8 cellular contexts compared by ENCODE assay signal in the genomic region with DNA sequence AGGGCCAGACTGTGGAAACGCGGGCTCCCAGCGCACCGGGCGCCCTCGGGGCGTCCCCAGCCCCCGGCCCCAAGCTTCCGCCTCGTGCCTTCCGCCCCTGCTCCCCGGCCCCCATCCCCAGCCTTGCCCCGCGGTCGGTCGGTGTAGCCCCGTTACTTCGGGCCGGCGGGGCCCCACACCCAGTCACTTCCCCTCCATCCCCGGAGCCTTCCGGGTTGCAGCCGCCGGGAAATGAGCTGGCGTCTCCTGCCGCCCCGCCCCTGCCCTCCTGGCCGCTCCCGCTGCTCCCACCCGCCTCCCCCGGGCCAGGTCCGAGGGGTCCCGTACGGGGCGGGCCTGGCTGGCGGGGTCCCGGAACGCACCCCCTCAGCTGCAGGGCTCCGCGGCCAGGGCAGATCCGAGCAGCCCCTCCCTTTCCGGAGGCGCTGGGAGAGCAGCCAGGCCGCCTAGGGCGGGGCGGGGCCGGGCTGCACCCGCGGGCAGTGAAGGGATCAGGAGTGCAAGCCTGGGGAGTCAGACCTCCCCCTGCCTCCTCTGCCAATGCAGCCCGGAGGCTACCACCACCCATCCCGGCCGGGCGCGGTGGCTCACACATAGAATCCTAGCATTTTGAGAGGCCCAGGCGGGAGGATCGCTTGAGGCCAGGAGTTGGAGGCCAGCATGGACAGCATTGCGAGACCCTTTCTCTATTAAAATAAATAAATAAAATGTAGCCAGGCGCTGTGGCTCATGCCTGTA. TPM values are rescaled to one million over a fixed set of nuclear protein-coding genes. Genes with fewer than 3 reads are reported as not detected.
DNase-seq lines count a peak whose midpoint lies in the region; ATAC-seq, FAIRE-seq and TF ChIP-seq lines count a peak whose summit lies in the region.

No MANE protein-coding gene starts in this region.

- no peaks in the 10 kb centered on the region for H3K9me2 ChIP-seq in Karpas-422 (replicated peaks; ENCODE audit: insufficient read depth, low read length)

- H3K4me2 ChIP-seq in Karpas-422 (ENCODE audit: low read depth, low read length, poor library complexity, severe bottlenecking) (peak overlapping the region; percentile 98), K562 (ENCODE audit: insufficient read depth, low read length) (peak overlapping the region; percentile 81)

- FAIRE-seq in K562 (lab: Jason Lieb, UNC) = peak; percentile 19

- WGBS in K562 (ENCODE audit: insufficient coverage, low coverage, missing lambda C conversion rate) = 4% methylated on average over 27 of the region's 58 CpGs

- H3K27ac ChIP-seq in Karpas-422 (ENCODE audit: low read length) = peak overlapping the region; percentile 76
- peak overlapping the region; percentile 74; the same call in 2 of the 3 replicates for H3K27ac ChIP-seq in K562 (ENCODE audit: extremely low read depth, low read depth, low read length)

- no peaks in the 10 kb centered on the region for H4K20me1 ChIP-seq in Karpas-422 (ENCODE audit: insufficient read depth, low read depth, low read length)
- peaks cover 7% of the 10 kb centered on the region; the same call in 1 of the 2 replicates for H4K20me1 ChIP-seq in K562 (replicated peaks; ENCODE audit: control insufficient read depth, insufficient read depth, low read length)

- H3K9me1 ChIP-seq in K562 (ENCODE audit: control insufficient read depth, insufficient read depth, low read length) = no peaks in the 10 kb centered on the region

- H3K4me1 ChIP-seq in Karpas-422 (ENCODE audit: low read length) = peaks cover 41% of the 10 kb centered on the region
- H3K4me1 ChIP-seq in K562 (replicated peaks in 1 of 2; ENCODE audit: control insufficient read depth in 2 of 2, insufficient read depth in 2 of 2, low read length in 2 of 2) = peaks cover 24 to 60% of the 10 kb centered on the region in 2 experiments

- intact Hi-C loops in K562 (cut with micrococcal nuclease) (loop anchor here (2.0 kb wide), 1 partner anchor 34 kb away; a partner anchor contains a TSS), sciatic nerve (cut with DNase I) (loop anchor here (5.0 kb wide), 1 partner anchor 1297 kb away; a partner anchor contains a TSS)

- peaks cover 49% of the 10 kb centered on the region for H3K79me2 ChIP-seq in Karpas-422 (ENCODE audit: low read length)
- H3K79me2 ChIP-seq in K562 (ENCODE audit: control insufficient read depth, insufficient read depth, low read length) = peaks cover 48% of the 10 kb centered on the region

- H3K9me3 ChIP-seq in Karpas-422 (ENCODE audit: low read length) (no peaks in the 10 kb centered on the region), K562 (replicated peaks; ENCODE audit: control insufficient read depth, insufficient read depth, low read depth, low read length) (no peaks in the 10 kb centered on the region)

- POLR2A ChIA-PET in K562 (lab: Yijun Ruan, JAX) = interaction anchor here (0.6 to 1.5 kb wide), 4 partner anchors 8 to 1134 kb away, joined by 3 to 6 read pairs (median 4); no protein-coding TSS in a partner anchor

- TF ChIP-seq RAD21 in K562 (CRISPR knock-in tag; conservative IDR thresholded peaks at IDR 0.05 in 1 of 2, IDR thresholded peaks at IDR 0.05 in 1 of 2) = no peak

- ATAC-seq in GM21619 (IDR thresholded peaks at IDR 0.05; ENCODE audit: unreplicated experiment) = peak; percentile 40
- ATAC-seq in K562 = peak; percentile 86
- ATAC-seq in sciatic nerve = peak; percentile 73

- H3K9ac ChIP-seq in Karpas-422 (ENCODE audit: low read length) = peak overlapping the region; percentile 96
- H3K9ac ChIP-seq in K562 (ENCODE audit: insufficient read depth in 1 of 2, low read depth in 2 of 2, low read length in 2 of 2) = peak overlapping the region; percentile 79 to 83

- 0 out of 2 replicates have a peak, but pooled peaks cover 8% of the 10 kb centered on the region for H3K36me3 ChIP-seq in Karpas-422 (ENCODE audit: insufficient read depth, low read length)
- H3K36me3 ChIP-seq in K562 (ENCODE audit: control insufficient read depth, insufficient read depth, low read length) = peaks cover 33% of the 10 kb centered on the region

- TF ChIP-seq POLR2A in K562 (conservative IDR thresholded peaks at IDR 0.05) = no peak

- H2AFZ ChIP-seq in Karpas-422 (ENCODE audit: low read length) = 0 out of 2 replicates have a peak overlapping the region, but pooled peaks have one; percentile 34
- H2AFZ ChIP-seq in K562 (ENCODE audit: low read depth, low read length) = peak overlapping the region; percentile 54; the same call in 1 of the 2 replicates

- CTCF ChIA-PET in K562 (lab: Yijun Ruan, JAX; ENCODE audit: low intra/inter-chr PET ratio) = no interaction called here

- no peak for TF ChIP-seq EP300 in K562 (IDR thresholded peaks at IDR 0.05; ENCODE audit: low read length)

- peak overlapping the region; percentile 97 for H3K4me3 ChIP-seq in Karpas-422 (ENCODE audit: low read length)
- H3K4me3 ChIP-seq in K562 = peak overlapping the region; percentile 94
- peak overlapping the region; percentile 47 for H3K4me3 ChIP-seq in iPS-11a (ENCODE audit: low read depth, low read length)

- TF ChIP-seq CTCF in K562 (IDR thresholded peaks at IDR 0.05 in 2 of 3, conservative IDR thresholded peaks at IDR 0.05 in 1 of 3; ENCODE audit: insufficient read depth in 2 of 3, low read depth in 1 of 3, low read length in 3 of 3) = no peak

- DNase-seq in G401 (ENCODE audit: low spot score) = peak; percentile 40
- peak; percentile 83 for DNase-seq in Karpas-422
- peak; percentile 71 for DNase-seq in T1000 (lab: John Stamatoyannopoulos, UW)
- DNase-seq in K562 (ENCODE audit: extremely low read depth in 1 of 4, low spot score in 3 of 4) = peak; percentile 81 to 91 (median 84)
- DNase-seq in sciatic nerve (ENCODE audit: low spot score) = peak; percentile 89
- DNase-seq in KG1 (lab: John Stamatoyannopoulos, UW) = no peak

- in situ Hi-C loops in G401 (cut with HindIII; ENCODE audit: low sequenced_read_pairs) = no loop called here
- in situ Hi-C loops in K562 (cut with MboI) = no loop called here

- BruUV-seq in K562 (replicated peaks; lab: Mats Ljungman, UMichigan) = no TSS peak

- H3K27me3 ChIP-seq in Karpas-422 (ENCODE audit: low read length) = no peaks in the 10 kb centered on the region
- no peaks in the 10 kb centered on the region for H3K27me3 ChIP-seq in K562 (ENCODE audit: control insufficient read depth in 2 of 2, insufficient read depth in 2 of 2, low read length in 2 of 2)

RNA-seq across cellular contexts. Expression of a gene that starts 0.7 kb away (rescaled TPM):
- total RNA-seq in G401 (2014; rRNA removed; shearing (Covaris generic)) = 281 and 284 TPM in 2 replicates
- total RNA-seq in Karpas-422 (2014; rRNA removed; shearing (Covaris generic); ENCODE audit: low replicate concordance) = 146 and 305 TPM in 2 replicates
- 99.9 and 272 TPM in 2 replicates for total RNA-seq in K562 (2011; cell fraction: chromatin; rRNA removed; ENCODE audit: low replicate concordance)
- 195 and 204 TPM in 2 replicates for total RNA-seq in K562 (2011; cell fraction: nucleolus; rRNA removed)
- 146 and 192 TPM in 2 replicates for total RNA-seq in K562 (2011; cell fraction: nucleoplasm; rRNA removed)
- 357 and 436 TPM in 2 replicates for total RNA-seq in K562 (2014; rRNA removed)
- 77.8 and 81.5 TPM in 2 replicates for total RNA-seq in K562 (2014; rRNA removed; fragmentation: Illumina TruSeq; extraction: Trizol)
- total RNA-seq in K562 (2015; rRNA removed; fragmentation: Illumina TruSeq; extraction: Trizol) = 216 and 235 TPM in 2 replicates
- 187 and 221 TPM in 2 replicates for total RNA-seq in K562 (2021)
- polyA plus RNA-seq in K562 (2011; rRNA removed) = 211 and 213 TPM in 2 replicates
- 307 and 633 TPM in 2 replicates for polyA plus RNA-seq in K562 (2011; cell fraction: cytosol; rRNA removed)
- polyA plus RNA-seq in K562 (2011; cell fraction: nucleus; rRNA removed) = 159 and 253 TPM in 2 replicates
- polyA plus RNA-seq in K562 (2012) = 510 and 518 TPM in 2 replicates
- polyA plus RNA-seq in K562 (2014; fragmentation: Illumina TruSeq; extraction: Trizol) = 93.3 and 345 TPM in 2 replicates
- polyA plus RNA-seq in K562 (2014; fragmentation: Nextera tagmentation; extraction: Ambion mirVana) = 10 to 100 TPM in 1 of 2 experiments, 1 to 10 TPM in 1; 6.7 to 38.7 TPM
- 308 and 407 TPM in 2 replicates for polyA plus RNA-seq in K562 (2014; rRNA removed)
- 59.3 and 102 TPM in 2 replicates for polyA minus RNA-seq in K562 (2011; rRNA and poly(A)+ RNA removed)
- 118 and 133 TPM in 2 replicates for polyA minus RNA-seq in K562 (2011; cell fraction: cytosol; rRNA and poly(A)+ RNA removed)
- 73.5 and 76.2 TPM in 2 replicates for polyA minus RNA-seq in K562 (2011; cell fraction: nucleus; rRNA and poly(A)+ RNA removed)
- 125 TPM for total RNA-seq in sciatic nerve

RNA-seq across cellular contexts. Expression of a gene that starts 33.2 kb away (rescaled TPM):
- total RNA-seq in G401 (2014; rRNA removed; shearing (Covaris generic)) = 169 and 215 TPM in 2 replicates
- total RNA-seq in Karpas-422 (2014; rRNA removed; shearing (Covaris generic); ENCODE audit: low replicate concordance) = 14.2 and 43.0 TPM in 2 replicates
- total RNA-seq in K562 (2011; cell fraction: chromatin; rRNA removed; ENCODE audit: low replicate concordance) = 27.1 and 32.8 TPM in 2 replicates
- 19.1 and 20.0 TPM in 2 replicates for total RNA-seq in K562 (2011; cell fraction: nucleolus; rRNA removed)
- 28.5 and 49.1 TPM in 2 replicates for total RNA-seq in K562 (2011; cell fraction: nucleoplasm; rRNA removed)
- 105 and 108 TPM in 2 replicates for total RNA-seq in K562 (2014; rRNA removed)
- 129 and 138 TPM in 2 replicates for total RNA-seq in K562 (2014; rRNA removed; fragmentation: Illumina TruSeq; extraction: Trizol)
- 161 and 162 TPM in 2 replicates for total RNA-seq in K562 (2015; rRNA removed; fragmentation: Illumina TruSeq; extraction: Trizol)
- total RNA-seq in K562 (2021) = 161 and 182 TPM in 2 replicates
- polyA plus RNA-seq in K562 (2011; rRNA removed) = 31.0 and 72.6 TPM in 2 replicates
- 26.2 and 29.1 TPM in 2 replicates for polyA plus RNA-seq in K562 (2011; cell fraction: cytosol; rRNA removed)
- polyA plus RNA-seq in K562 (2011; cell fraction: nucleus; rRNA removed) = 22.4 and 28.1 TPM in 2 replicates
- 165 and 249 TPM in 2 replicates for polyA plus RNA-seq in K562 (2012)
- polyA plus RNA-seq in K562 (2014; fragmentation: Illumina TruSeq; extraction: Trizol) = 315 and 356 TPM in 2 replicates
- polyA plus RNA-seq in K562 (2014; fragmentation: Nextera tagmentation; extraction: Ambion mirVana) = 10 to 100 TPM; 10.2 to 16.0 TPM
- 185 and 215 TPM in 2 replicates for polyA plus RNA-seq in K562 (2014; rRNA removed)
- polyA minus RNA-seq in K562 (2011; rRNA and poly(A)+ RNA removed) = 20.1 and 24.4 TPM in 2 replicates
- polyA minus RNA-seq in K562 (2011; cell fraction: cytosol; rRNA and poly(A)+ RNA removed) = 31.9 and 37.0 TPM in 2 replicates
- polyA minus RNA-seq in K562 (2011; cell fraction: nucleus; rRNA and poly(A)+ RNA removed) = 5.1 and 6.4 TPM in 2 replicates
- total RNA-seq in sciatic nerve = 76.1 TPM

RNA-seq across cellular contexts. Expression of a gene that starts 33.5 kb away (rescaled TPM):
- 91.6 and 96.3 TPM in 2 replicates for total RNA-seq in G401 (2014; rRNA removed; shearing (Covaris generic))
- total RNA-seq in Karpas-422 (2014; rRNA removed; shearing (Covaris generic); ENCODE audit: low replicate concordance) = 63.7 and 81.8 TPM in 2 replicates
- 71.4 and 104 TPM in 2 replicates for total RNA-seq in K562 (2011; cell fraction: chromatin; rRNA removed; ENCODE audit: low replicate concordance)
- 46.8 and 62.5 TPM in 2 replicates for total RNA-seq in K562 (2011; cell fraction: nucleolus; rRNA removed)
- 67.0 and 82.8 TPM in 2 replicates for total RNA-seq in K562 (2011; cell fraction: nucleoplasm; rRNA removed)
- total RNA-seq in K562 (2014; rRNA removed) (247 and 279 TPM in 2 replicates), K562 (2014; rRNA removed; fragmentation: Illumina TruSeq; extraction: Trizol) (214 and 266 TPM in 2 replicates), K562 (2015; rRNA removed; fragmentation: Illumina TruSeq; extraction: Trizol) (211 and 238 TPM in 2 replicates), K562 (2021) (242 and 255 TPM in 2 replicates), sciatic nerve (59.2 TPM)
- polyA plus RNA-seq in K562 (2011; rRNA removed) (69.4 and 105 TPM in 2 replicates), K562 (2014; fragmentation: Illumina TruSeq; extraction: Trizol) (307 and 342 TPM in 2 replicates), K562 (2014; fragmentation: Nextera tagmentation; extraction: Ambion mirVana) (100 to 1,000 TPM; 275 to 332 TPM), K562 (2014; rRNA removed) (237 and 272 TPM in 2 replicates)
- polyA plus RNA-seq in K562 (2011; cell fraction: cytosol; rRNA removed) = 77.0 and 96.0 TPM in 2 replicates
- 42.2 and 50.1 TPM in 2 replicates for polyA plus RNA-seq in K562 (2011; cell fraction: nucleus; rRNA removed)
- polyA plus RNA-seq in K562 (2012) = 142 and 298 TPM in 2 replicates
- 50.5 and 64.8 TPM in 2 replicates for polyA minus RNA-seq in K562 (2011; rRNA and poly(A)+ RNA removed)
- 36.5 and 42.6 TPM in 2 replicates for polyA minus RNA-seq in K562 (2011; cell fraction: cytosol; rRNA and poly(A)+ RNA removed)
- 16.4 and 18.0 TPM in 2 replicates for polyA minus RNA-seq in K562 (2011; cell fraction: nucleus; rRNA and poly(A)+ RNA removed)

RNA-seq across cellular contexts. Expression of a gene that starts 49.5 kb away (rescaled TPM):
- 111 and 121 TPM in 2 replicates for total RNA-seq in G401 (2014; rRNA removed; shearing (Covaris generic))
- 36.8 and 39.4 TPM in 2 replicates for total RNA-seq in Karpas-422 (2014; rRNA removed; shearing (Covaris generic); ENCODE audit: low replicate concordance)
- total RNA-seq in K562 (2011; cell fraction: chromatin; rRNA removed; ENCODE audit: low replicate concordance) = 32.7 and 51.7 TPM in 2 replicates
- 40.7 and 42.2 TPM in 2 replicates for total RNA-seq in K562 (2011; cell fraction: nucleolus; rRNA removed)
- total RNA-seq in K562 (2011; cell fraction: nucleoplasm; rRNA removed) = 40.5 and 61.6 TPM in 2 replicates
- total RNA-seq in K562 (2014; rRNA removed) = 55.6 and 87.2 TPM in 2 replicates
- total RNA-seq in K562 (2014; rRNA removed; fragmentation: Illumina TruSeq; extraction: Trizol) = 75.4 and 83.0 TPM in 2 replicates
- total RNA-seq in K562 (2015; rRNA removed; fragmentation: Illumina TruSeq; extraction: Trizol) = 78.7 and 86.1 TPM in 2 replicates
- 120 and 121 TPM in 2 replicates for total RNA-seq in K562 (2021)
- polyA plus RNA-seq in K562 (2011; rRNA removed) = 39.5 and 41.9 TPM in 2 replicates
- 61.5 and 87.8 TPM in 2 replicates for polyA plus RNA-seq in K562 (2011; cell fraction: cytosol; rRNA removed)
- 44.9 and 61.3 TPM in 2 replicates for polyA plus RNA-seq in K562 (2011; cell fraction: nucleus; rRNA removed)
- polyA plus RNA-seq in K562 (2012) = 108 and 132 TPM in 2 replicates
- polyA plus RNA-seq in K562 (2014; fragmentation: Illumina TruSeq; extraction: Trizol) = 96.4 and 107 TPM in 2 replicates
- 100 to 1,000 TPM; 130 to 151 TPM for polyA plus RNA-seq in K562 (2014; fragmentation: Nextera tagmentation; extraction: Ambion mirVana)
- polyA plus RNA-seq in K562 (2014; rRNA removed) = 74.6 and 75.7 TPM in 2 replicates
- 42.0 and 57.7 TPM in 2 replicates for polyA minus RNA-seq in K562 (2011; rRNA and poly(A)+ RNA removed)
- polyA minus RNA-seq in K562 (2011; cell fraction: cytosol; rRNA and poly(A)+ RNA removed) = 31.2 and 36.7 TPM in 2 replicates
- 20.7 and 21.9 TPM in 2 replicates for polyA minus RNA-seq in K562 (2011; cell fraction: nucleus; rRNA and poly(A)+ RNA removed)
- total RNA-seq in sciatic nerve = 110 TPM

Comparison
In these comparisons a context has a peak if more than half of its experiments do, and no peak if none do; other contexts are left out.
1. H3K4me3 ChIP-seq: peak in every context shown above with its lines; median percentile 97 in Karpas-422; 94 in K562; 47 in iPS-11a.